Comparison of ENCODE assay signal across 15 cellular contexts in the genomic region with DNA sequence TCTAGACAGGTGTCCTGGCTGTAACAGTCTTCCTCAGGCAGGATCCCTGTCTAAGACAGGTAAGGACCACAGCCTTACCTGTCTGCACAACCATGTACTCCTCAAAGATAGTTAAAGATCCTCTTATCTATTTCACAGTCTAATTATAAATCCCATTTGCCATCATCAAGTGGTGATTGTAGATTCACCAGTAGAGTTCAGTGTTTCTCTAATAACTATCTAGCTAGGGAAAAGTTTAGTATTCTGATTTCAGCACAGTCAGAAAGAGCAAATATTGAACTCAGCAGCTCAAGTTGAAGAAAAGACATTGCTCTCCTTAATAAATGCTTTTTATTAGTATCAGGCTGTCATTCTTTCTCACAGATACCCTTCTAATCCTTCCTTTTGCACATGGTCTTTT.
DNase-seq lines count a peak whose midpoint lies in the region; ATAC-seq and TF ChIP-seq lines count a peak whose summit lies in the region.
"Had no signal": no experiment of that assay in that cellular context is flagged by ENCODE, and none has a peak within 500 bp of the region (broad histone marks: within the 10 kb centered on the region; RNA-seq: fewer than 3 reads in every experiment).

No MANE protein-coding gene starts in this region.

- H3K4me1 Mint-ChIP-seq in activated CD4-positive, alpha-beta T cell treated with anti-CD3 and anti-CD28 coated beads, Interleukin-2, amount 10 ng/mL, durations not matched to agents 7 days and 5 days: no peaks in the 10 kb centered on the region

- no peak overlapping the region; a peak in 1 of 4 replicates for H3K4me3 ChIP-seq in SK-N-SH (ENCODE audit: low read depth in 2 of 2, low read length in 1 of 2)
- no peak overlapping the region for H3K4me3 ChIP-seq in fibroblast of the aortic adventitia (ENCODE audit: low read depth, low read length)
- H3K4me3 ChIP-seq in thoracic aorta: no peak overlapping the region
- H3K4me3 ChIP-seq: GM12878, SJCRH30 had no signal

- no peak overlapping the region for H3K27ac Mint-ChIP-seq in activated CD4-positive, alpha-beta T cell treated with anti-CD3 and anti-CD28 coated beads, Interleukin-2, amount 10 ng/mL, durations not matched to agents 7 days and 5 days

- no peaks in the 10 kb centered on the region for H3K9me3 Mint-ChIP-seq in activated CD4-positive, alpha-beta T cell treated with anti-CD3 and anti-CD28 coated beads, Interleukin-2, amount 10 ng/mL, durations not matched to agents 7 days and 5 days

- DNase-seq in NCI-H526 treated with DMSO at 0.1 percent for 48 hours (lab: John Stamatoyannopoulos, UW) (peak; percentile 4), NCI-H526 (lab: John Stamatoyannopoulos, UW) (no peak), SK-N-SH (no peak), fibroblast of the aortic adventitia (ENCODE audit: low read depth) (peak; percentile 26), thoracic aorta (ENCODE audit: low spot score) (no peak)
- DNase-seq in activated CD4-positive, alpha-beta T cell treated with anti-CD3 and anti-CD28 coated beads, Interleukin-2, amount 10 ng/mL, durations not matched to agents 7 days and 5 days: no peak
- no peak for DNase-seq in activated CD4-positive, alpha-beta T cell treated with anti-CD3 and anti-CD28 coated beads for 48 hours
- DNase-seq: activated gamma-delta T cell treated with Interleukin-2 at 50 U/mL for 16 hours; central memory CD4-positive, alpha-beta T cell; NCI-H1048; NCI-H774; SJCRH30 had no signal

- no peak overlapping the region for H3K4me2 ChIP-seq in SK-N-SH

- no peaks in the 10 kb centered on the region; a peak in 1 of 4 replicates for H3K4me1 ChIP-seq in SK-N-SH (ENCODE audit: control insufficient read depth in 1 of 2, insufficient read depth in 2 of 2, low read depth in 1 of 2, low read length in 1 of 2)
- H3K4me1 ChIP-seq in thoracic aorta (ENCODE audit: control insufficient read depth in 1 of 2, low read depth in 2 of 2): no peaks in the 10 kb centered on the region
- H3K4me1 ChIP-seq: SJCRH30 had no signal

- H3K27me3 ChIP-seq in SK-N-SH (ENCODE audit: insufficient read depth) (no peaks in the 10 kb centered on the region), thoracic aorta (replicated peaks; ENCODE audit: insufficient read depth) (no peaks in the 10 kb centered on the region)
- H3K27me3 ChIP-seq: SJCRH30 had no signal

- H3K9me3 ChIP-seq in SK-N-SH (no peaks in the 10 kb centered on the region), thoracic aorta (no peaks in the 10 kb centered on the region)
- H3K9me3 ChIP-seq: SJCRH30 had no signal

- peak; percentile 58 for TF ChIP-seq RAD21 in SK-N-SH (IDR thresholded peaks at IDR 0.05; ENCODE audit: low read length)

- no peaks in the 10 kb centered on the region for H3K9me2 ChIP-seq in SK-N-SH

- H3K27ac ChIP-seq in SK-N-SH (ENCODE audit: low read depth in 2 of 2, low read length in 1 of 2): no peak overlapping the region
- H3K27ac ChIP-seq in thoracic aorta: no peak overlapping the region
- H3K27ac ChIP-seq: SJCRH30 had no signal

- H3K36me3 ChIP-seq in SK-N-SH (replicated peaks in 1 of 2; ENCODE audit: control insufficient read depth in 1 of 2, insufficient read depth in 2 of 2, low read length in 1 of 2) (no peaks in the 10 kb centered on the region), thoracic aorta (no peaks in the 10 kb centered on the region)
- H3K36me3 ChIP-seq: SJCRH30 had no signal

- POLR2A ChIA-PET in SK-N-SH (lab: Yijun Ruan, JAX): no interaction called here
- POLR2A ChIA-PET in activated CD4-positive, alpha-beta T cell treated with anti-CD3 and anti-CD28 coated beads, Interleukin-2, amount 10 ng/mL, durations not matched to agents 7 days and 5 days (lab: Charles Lee): no interaction called here

- TF ChIP-seq EP300 in SK-N-SH (IDR thresholded peaks at IDR 0.05; ENCODE audit: borderline replicate concordance in 1 of 2, low read depth in 1 of 2, low read length in 1 of 2): no peak

- no peaks in the 10 kb centered on the region for H4K20me1 ChIP-seq in SK-N-SH (ENCODE audit: insufficient read depth)

- ATAC-seq in thoracic aorta (ENCODE audit: insufficient number of reproducible peaks, low FRiP score, low read depth) (no peak), GM19035 (IDR thresholded peaks at IDR 0.05; ENCODE audit: unreplicated experiment) (no peak)
- ATAC-seq: esophagus mucosa, GM12878 had no signal

- H3K36me3 Mint-ChIP-seq in activated CD4-positive, alpha-beta T cell treated with anti-CD3 and anti-CD28 coated beads, Interleukin-2, amount 10 ng/mL, durations not matched to agents 7 days and 5 days (ENCODE audit: low read depth): no peaks in the 10 kb centered on the region

- no peak overlapping the region for H3K9ac ChIP-seq in SK-N-SH

- CTCF ChIA-PET in SK-N-SH (lab: Yijun Ruan, JAX): interaction anchor here (1.1 to 2.2 kb wide), 4 partner anchors 10 to 778 kb away, joined by 3 to 10 read pairs (median 4); no protein-coding TSS in a partner anchor
- CTCF ChIA-PET in activated CD4-positive, alpha-beta T cell treated with anti-CD3 and anti-CD28 coated beads, Interleukin-2, amount 10 ng/mL, durations not matched to agents 7 days and 5 days (lab: Charles Lee): no interaction called here

- H3K27me3 Mint-ChIP-seq in activated CD4-positive, alpha-beta T cell treated with anti-CD3 and anti-CD28 coated beads, Interleukin-2, amount 10 ng/mL, durations not matched to agents 7 days and 5 days: no peaks in the 10 kb centered on the region

- H2AFZ ChIP-seq in SK-N-SH (ENCODE audit: low read depth): no peak overlapping the region

- H3F3A ChIP-seq in SK-N-SH (replicated peaks; ENCODE audit: insufficient read depth): no peaks in the 10 kb centered on the region

- no peak overlapping the region for H3K4me3 Mint-ChIP-seq in activated CD4-positive, alpha-beta T cell treated with anti-CD3 and anti-CD28 coated beads, Interleukin-2, amount 10 ng/mL, durations not matched to agents 7 days and 5 days

- peak; percentile 44 for TF ChIP-seq CTCF in SK-N-SH (IDR thresholded peaks at IDR 0.05)
- peak; percentile 3 for TF ChIP-seq CTCF in fibroblast of the aortic adventitia (IDR thresholded peaks at IDR 0.05; ENCODE audit: insufficient read depth, low read length)
- peak; percentile 18 for TF ChIP-seq CTCF in thoracic aorta (IDR thresholded peaks at IDR 0.05)

- no peaks in the 10 kb centered on the region for H3K79me2 ChIP-seq in SK-N-SH (ENCODE audit: insufficient read depth)

TF ChIP-seq in SK-N-SH, 30 proteins besides CTCF, POLR2A, EP300 and RAD21:
- TF ChIP-seq EZH2phosphoT487 (IDR thresholded peaks at IDR 0.05; ENCODE audit: borderline replicate concordance, low read depth) (no peak), SMC3 (IDR thresholded peaks at IDR 0.05; ENCODE audit: low read depth, low read length) (no peak; the same call in 1 of the 2 replicates)
- TF ChIP-seq, protein P1, sequence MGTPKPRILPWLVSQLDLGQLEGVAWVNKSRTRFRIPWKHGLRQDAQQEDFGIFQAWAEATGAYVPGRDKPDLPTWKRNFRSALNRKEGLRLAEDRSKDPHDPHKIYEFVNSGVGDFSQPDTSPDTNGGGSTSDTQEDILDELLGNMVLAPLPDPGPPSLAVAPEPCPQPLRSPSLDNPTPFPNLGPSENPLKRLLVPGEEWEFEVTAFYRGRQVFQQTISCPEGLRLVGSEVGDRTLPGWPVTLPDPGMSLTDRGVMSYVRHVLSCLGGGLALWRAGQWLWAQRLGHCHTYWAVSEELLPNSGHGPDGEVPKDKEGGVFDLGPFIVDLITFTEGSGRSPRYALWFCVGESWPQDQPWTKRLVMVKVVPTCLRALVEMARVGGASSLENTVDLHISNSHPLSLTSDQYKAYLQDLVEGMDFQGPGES (IDR thresholded peaks at IDR 0.05; ENCODE audit: low read depth, low read length): no peak

Comparison
In these comparisons a context has a peak if more than half of its experiments do, and no peak if none do; other contexts are left out.
1. DNase-seq: peak in NCI-H526 treated with DMSO at 0.1 percent for 48 hours (single experiment) and fibroblast of the aortic adventitia (single experiment); none in NCI-H526 (0 of 2), SK-N-SH (single experiment), thoracic aorta (single experiment), activated CD4-positive, alpha-beta T cell treated with anti-CD3 and anti-CD28 coated beads, Interleukin-2, amount 10 ng/mL, durations not matched to agents 7 days and 5 days (single experiment) and activated CD4-positive, alpha-beta T cell treated with anti-CD3 and anti-CD28 coated beads for 48 hours (single experiment).
2. Peak in every context shown above with its lines, with median percentiles within 50 percentile points of each other: CTCF ChIP-seq.